Comparison of ENCODE assay signal across 10 cellular contexts in the genomic region with DNA sequence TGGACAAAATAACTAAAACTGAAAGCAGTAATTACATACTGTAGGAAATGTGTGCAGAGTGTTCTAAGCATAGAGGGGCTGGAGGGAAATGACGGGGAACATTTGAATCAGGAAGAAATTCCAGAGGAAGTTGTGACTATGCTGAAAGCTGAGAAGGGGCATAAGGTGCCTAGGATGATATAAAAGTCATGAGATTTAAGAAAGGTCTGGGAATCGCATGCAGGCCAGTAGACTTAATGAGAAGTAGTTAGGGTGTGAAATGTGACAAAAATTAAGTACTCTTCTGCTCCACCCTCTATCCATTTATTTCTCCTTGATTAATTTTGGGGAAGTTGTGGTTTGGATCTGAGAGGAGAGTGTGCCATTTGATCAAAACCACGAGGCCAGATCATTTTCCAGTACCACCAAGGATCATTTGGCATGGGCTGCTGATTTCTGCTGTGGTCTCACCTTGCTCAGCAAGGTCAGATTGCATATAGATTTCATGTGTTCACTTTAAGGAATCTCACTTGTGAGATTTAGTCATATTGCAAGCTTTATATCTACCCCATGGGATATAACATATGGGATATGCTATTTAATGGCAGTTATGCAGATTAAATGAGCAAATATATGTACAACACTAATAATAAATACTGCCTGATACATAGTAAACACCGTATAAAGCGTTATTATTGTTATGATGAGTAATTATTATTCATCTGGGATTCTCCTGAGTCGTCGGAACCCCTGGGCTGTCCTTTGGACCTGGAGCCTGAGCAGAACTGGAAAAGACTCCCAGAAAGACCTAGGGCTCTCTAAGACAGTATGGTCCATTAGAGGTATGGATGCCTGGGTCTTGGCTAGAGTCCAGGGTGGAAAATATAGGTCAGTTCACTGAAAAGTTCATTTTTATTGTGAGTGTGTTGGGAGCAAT.
A peak's percentile ranks its signal among the peaks of the same experiment; 100 is the strongest.
DNase-seq lines count a peak whose midpoint lies in the region; ATAC-seq, FAIRE-seq and TF ChIP-seq lines count a peak whose summit lies in the region.
"Had no signal": no experiment of that assay in that cellular context is flagged by ENCODE, and none has a peak within 500 bp of the region (broad histone marks: within the 10 kb centered on the region; RNA-seq: fewer than 3 reads in every experiment).

No MANE protein-coding gene starts in this region.

- peak; percentile 84 for DNase-seq in ELR (ENCODE audit: low read depth)
- DNase-seq in SJCRH30, result peak in 1 of 2 experiments; percentile 13
- DNase-seq in epithelial cell of prostate (ENCODE audit: low read depth, low spot score), result no peak
- DNase-seq in sciatic nerve (ENCODE audit: low spot score), result no peak
- no peak for DNase-seq in epidermal melanocyte (ENCODE audit: insufficient read length, low spot score)
- DNase-seq in NK-92 treated with Interleukin-12 subunit alpha and Interleukin-12 subunit beta, amount 100 ng/mL, for 24 hours (lab: John Stamatoyannopoulos, UW), result no peak
- DNase-seq in GM12891 (ENCODE audit: insufficient read length, low spot score), result no peak
- DNase-seq: immature natural killer cell; stimulated activated CD8-positive, alpha-beta memory T cell treated with anti-CD3 and anti-CD28 coated beads, Interleukin-4, amount 100 ng/mL, for 48 hours had no signal

- no peaks in the 10 kb centered on the region for H3K27me3 Mint-ChIP-seq in stimulated activated memory B cell treated with anti-CD40 and anti-IgM and Interleukin-4, amounts not matched to agents 10 μg/mL and 1 μg/mL and 100 μg/mL, for 72 hours

- H3K4me1 ChIP-seq in SJCRH30, result peaks cover 21% of the 10 kb centered on the region

- no peaks in the 10 kb centered on the region for H3K27me3 ChIP-seq in SJCRH30

- no peaks in the 10 kb centered on the region for H3K4me1 Mint-ChIP-seq in stimulated activated memory B cell treated with anti-CD40 and anti-IgM and Interleukin-4, amounts not matched to agents 10 μg/mL and 1 μg/mL and 100 μg/mL, for 72 hours
- H3K4me1 Mint-ChIP-seq: immature natural killer cell had no signal

- H3K27ac ChIP-seq in SJCRH30, result peak overlapping the region; percentile 34; the same call in 1 of the 2 replicates
- H3K27ac ChIP-seq in epithelial cell of prostate, result peak overlapping the region; percentile 99

- TF ChIP-seq POLR2A in GM12891 (IDR thresholded peaks at IDR 0.05; ENCODE audit: low read depth, low read length), result no peak

- ATAC-seq in sciatic nerve, result peak; percentile 29
- ATAC-seq in stimulated activated memory B cell treated with anti-CD40 and anti-IgM and Interleukin-4, amounts not matched to agents 10 μg/mL and 1 μg/mL and 100 μg/mL, for 72 hours, result no peak

- intact Hi-C loops in sciatic nerve (cut with DNase I), result loop anchor here (5.0 kb wide), 1 partner anchor 1345 kb away; no protein-coding TSS in a partner anchor

- no peak overlapping the region for H3K4me3 Mint-ChIP-seq in stimulated activated memory B cell treated with anti-CD40 and anti-IgM and Interleukin-4, amounts not matched to agents 10 μg/mL and 1 μg/mL and 100 μg/mL, for 72 hours
- H3K4me3 Mint-ChIP-seq: immature natural killer cell had no signal

- no peak for FAIRE-seq in GM12891 (lab: Jason Lieb, UNC)

- H3K9me3 ChIP-seq in SJCRH30 (replicated peaks), result no peaks in the 10 kb centered on the region; the same call in 1 of the 2 replicates

- no peaks in the 10 kb centered on the region for H3K36me3 Mint-ChIP-seq in stimulated activated memory B cell treated with anti-CD40 and anti-IgM and Interleukin-4, amounts not matched to agents 10 μg/mL and 1 μg/mL and 100 μg/mL, for 72 hours
- H3K36me3 Mint-ChIP-seq: immature natural killer cell had no signal

- H3K36me3 ChIP-seq in SJCRH30, result no peaks in the 10 kb centered on the region

- H3K27ac Mint-ChIP-seq in stimulated activated memory B cell treated with anti-CD40 and anti-IgM and Interleukin-4, amounts not matched to agents 10 μg/mL and 1 μg/mL and 100 μg/mL, for 72 hours, result no peak overlapping the region
- H3K27ac Mint-ChIP-seq: immature natural killer cell had no signal

- no peaks in the 10 kb centered on the region for H3K9me3 Mint-ChIP-seq in stimulated activated memory B cell treated with anti-CD40 and anti-IgM and Interleukin-4, amounts not matched to agents 10 μg/mL and 1 μg/mL and 100 μg/mL, for 72 hours

- no peak overlapping the region for H3K4me3 ChIP-seq in SJCRH30

TF ChIP-seq in GM12891, 5 proteins besides CTCF, POLR2A, EP300 and RAD21:
- TF ChIP-seq TAF1 (IDR thresholded peaks at IDR 0.05; ENCODE audit: low read depth, low read length), result no peak
- no peak for TF ChIP-seq SPI1 (IDR thresholded peaks at IDR 0.05; ENCODE audit: low read depth, low read length)
- no peak for TF ChIP-seq PAX5 (IDR thresholded peaks at IDR 0.05; ENCODE audit: insufficient read depth, low read length, severe bottlenecking)
- TF ChIP-seq POU2F2 (IDR thresholded peaks at IDR 0.05; ENCODE audit: low read depth, low read length), result no peak
- no peak for TF ChIP-seq POLR2AphosphoS5 (IDR thresholded peaks at IDR 0.05; ENCODE audit: low read depth, low read length)
